21 cellular contexts compared by ENCODE assay signal in the genomic region with DNA sequence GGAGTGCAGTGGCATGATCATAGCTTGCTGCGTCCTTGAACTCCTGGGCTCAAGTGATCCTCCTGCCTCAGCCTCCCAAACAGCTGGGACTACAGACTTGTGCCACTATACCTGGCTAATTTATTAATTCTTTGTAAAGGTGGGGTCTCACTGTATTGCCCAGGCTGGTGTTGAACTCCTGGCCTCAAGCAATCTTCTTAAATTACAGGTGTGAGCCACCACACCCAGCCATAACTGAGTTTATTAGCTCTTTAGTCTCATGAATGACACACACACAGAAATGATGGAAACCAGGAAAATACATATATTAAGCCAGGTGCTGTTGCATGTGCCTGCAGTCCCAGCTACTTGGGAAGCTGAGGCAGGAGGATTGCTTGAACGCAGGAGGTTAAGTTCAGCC. TPM values are rescaled to one million over a fixed set of nuclear protein-coding genes. Genes with fewer than 3 reads are reported as not detected.
A peak's percentile ranks its signal among the peaks of the same experiment; 100 is the strongest.
DNase-seq lines count a peak whose midpoint lies in the region; ATAC-seq, FAIRE-seq and TF ChIP-seq lines count a peak whose summit lies in the region.
"Had no signal": no experiment of that assay in that cellular context is flagged by ENCODE, and none has a peak within 500 bp of the region (broad histone marks: within the 10 kb centered on the region; RNA-seq: fewer than 3 reads in every experiment).

No MANE protein-coding gene starts in this region.

- H3K9me3 ChIP-seq in HepG2 (ENCODE audit: low read length) = no peaks in the 10 kb centered on the region
- no peaks in the 10 kb centered on the region for H3K9me3 ChIP-seq in right lobe of liver
- H3K9me3 ChIP-seq in small intestine (ENCODE audit: control insufficient read depth, low read depth) = no peaks in the 10 kb centered on the region
- H3K9me3 ChIP-seq: A549; BLaER1 treated with 17β-estradiol and CSF1 and Interleukin-3, amounts not matched to agents 10 nM and 100 nM; Caco-2 had no signal

- no peak overlapping the region for H3K27ac Mint-ChIP-seq in activated T-helper 17 cell treated with anti-CD3 and anti-CD28 coated beads, Interleukin-2, amount 50 U/mL, for 72 hours
- H3K27ac Mint-ChIP-seq: B cell; CD4-positive, alpha-beta T cell; CD8-positive, alpha-beta T cell had no signal

- H3K36me3 ChIP-seq in HepG2 (replicated peaks in 1 of 2; ENCODE audit: control insufficient read depth in 1 of 2, insufficient read depth in 2 of 2, low read length in 2 of 2) = peaks cover 0 to 1% of the 10 kb centered on the region in 2 experiments; a peak in 1 of 5 replicates
- peaks cover 0 to 4% (median 0%) of the 10 kb centered on the region in 4 donors for H3K36me3 ChIP-seq in right lobe of liver
- H3K36me3 ChIP-seq in small intestine (ENCODE audit: control insufficient read depth in 2 of 2, insufficient read depth in 2 of 2, low read length in 2 of 2) = peaks cover 0 to 1% of the 10 kb centered on the region in 2 donors

- no peak for TF ChIP-seq POLR2A in HepG2 (IDR thresholded peaks at IDR 0.05; ENCODE audit: insufficient read depth in 1 of 2, low read depth in 2 of 2, low read length in 2 of 2)
- TF ChIP-seq POLR2A in right lobe of liver (IDR thresholded peaks at IDR 0.05) = no peak

- in situ Hi-C loops in HepG2 (cut with HindIII; ENCODE audit: extremely low pct_ligation_motif_present, low pct_unique_long_range_greater_than_20kb) = loop anchor here (5.0 kb wide), 1 partner anchor 64 kb away; no protein-coding TSS in a partner anchor

- H3K4me1 Mint-ChIP-seq in activated T-helper 17 cell treated with anti-CD3 and anti-CD28 coated beads, Interleukin-2, amount 50 U/mL, for 72 hours = no peaks in the 10 kb centered on the region
- H3K4me1 Mint-ChIP-seq: B cell had no signal

- intact Hi-C loops in HepG2 (cut with micrococcal nuclease; ENCODE audit: unreplicated experiment) (no loop called here), right lobe of liver (cut with DNase I) (no loop called here), left colon (cut with DNase I, micrococcal nuclease) (no loop called here)

- no peak for TF ChIP-seq RAD21 in HepG2 (CRISPR knock-in tag; IDR thresholded peaks at IDR 0.05)

- H2AFZ ChIP-seq in HepG2 (ENCODE audit: low read length) = no peak overlapping the region

- CTCF ChIA-PET in HepG2 (lab: Yijun Ruan, JAX; ENCODE audit: low intra/inter-chr PET ratio, low total read pairs) = no interaction called here

- H3K27ac ChIP-seq in HepG2 (ENCODE audit: extremely low read length, insufficient read depth, low read length) = no peak overlapping the region
- H3K27ac ChIP-seq in right lobe of liver = no peak overlapping the region
- no peak overlapping the region for H3K27ac ChIP-seq in small intestine (ENCODE audit: low read depth in 1 of 2, low read length in 1 of 2)
- H3K27ac ChIP-seq: 22Rv1; A549; BLaER1 treated with 17β-estradiol and CSF1 and Interleukin-3, amounts not matched to agents 10 nM and 100 nM; C4-2B had no signal

- no peak for DNase-seq in HepG2 (ENCODE audit: low spot score)
- no peak for DNase-seq in right lobe of liver
- peak in 1 of 2 donors; percentile 18 for DNase-seq in left colon
- peak; percentile 18 for DNase-seq in small intestine
- no peak for DNase-seq in activated CD8-positive, alpha-beta memory T cell treated with anti-CD3 and anti-CD28 coated beads, Interleukin-2, amount 50 U/mL, for 48 hours
- DNase-seq: AML-193; Caco-2; Calu3; CD4-positive, alpha-beta T cell; CD8-positive, alpha-beta T cell; DMS79 treated with DMSO at 0.1 percent for 48 hours; GF-D8 had no signal

- peaks cover 62% of the 10 kb centered on the region for H3K36me3 Mint-ChIP-seq in activated T-helper 17 cell treated with anti-CD3 and anti-CD28 coated beads, Interleukin-2, amount 50 U/mL, for 72 hours (ENCODE audit: low read depth)

- no peak overlapping the region for H3K4me3 ChIP-seq in HepG2 (replicated peaks in 1 of 3; ENCODE audit: insufficient read depth in 1 of 3, low read depth in 2 of 3, low read length in 3 of 3)
- no peak overlapping the region for H3K4me3 ChIP-seq in right lobe of liver
- H3K4me3 ChIP-seq in small intestine (ENCODE audit: low read depth in 1 of 2, low read length in 2 of 2) = no peak overlapping the region
- H3K4me3 ChIP-seq: A549; BLaER1 treated with 17β-estradiol and CSF1 and Interleukin-3, amounts not matched to agents 10 nM and 100 nM had no signal

- H4K20me1 ChIP-seq in HepG2 (ENCODE audit: insufficient read depth, low read length) = no peaks in the 10 kb centered on the region
- H4K20me1 ChIP-seq: BLaER1 treated with 17β-estradiol and CSF1 and Interleukin-3, amounts not matched to agents 10 nM and 100 nM had no signal

- H3K9me3 Mint-ChIP-seq in activated T-helper 17 cell treated with anti-CD3 and anti-CD28 coated beads, Interleukin-2, amount 50 U/mL, for 72 hours = no peaks in the 10 kb centered on the region
- H3K9me3 Mint-ChIP-seq: CD4-positive, alpha-beta T cell; CD8-positive, alpha-beta T cell had no signal

- H3K4me2 ChIP-seq in HepG2 (ENCODE audit: low read depth, low read length) = no peak overlapping the region
- H3K4me2 ChIP-seq: A549; BLaER1 treated with 17β-estradiol and CSF1 and Interleukin-3, amounts not matched to agents 10 nM and 100 nM had no signal

- FAIRE-seq in HepG2 (lab: Jason Lieb, UNC) = no peak
- no peak for FAIRE-seq in small intestine (lab: Jason Lieb, UNC)
- FAIRE-seq: A549, D721Med, GM12891, GM19239 had no signal

- H3K27me3 ChIP-seq in HepG2 (ENCODE audit: control insufficient read depth in 1 of 2, insufficient read depth in 2 of 2, low read length in 2 of 2) = no peaks in the 10 kb centered on the region
- no peaks in the 10 kb centered on the region for H3K27me3 ChIP-seq in right lobe of liver
- no peaks in the 10 kb centered on the region for H3K27me3 ChIP-seq in small intestine (ENCODE audit: control insufficient read depth in 2 of 2, insufficient read depth in 2 of 2, low read length in 2 of 2)
- H3K27me3 ChIP-seq: BLaER1 treated with 17β-estradiol and CSF1 and Interleukin-3, amounts not matched to agents 10 nM and 100 nM had no signal

- no TSS peak for BruUV-seq in HepG2 (replicated peaks; lab: Mats Ljungman, UMichigan)

- TF ChIP-seq CTCF in HepG2 (CRISPR knock-in tag; IDR thresholded peaks at IDR 0.05) (no peak), right lobe of liver (IDR thresholded peaks at IDR 0.05) (no peak)

- no peak for TF ChIP-seq EP300 in HepG2 (IDR thresholded peaks at IDR 0.05; ENCODE audit: low read depth in 2 of 2, low read length in 2 of 2)
- no peak for TF ChIP-seq EP300 in HepG2 (CRISPR knock-in tag; IDR thresholded peaks at IDR 0.05; ENCODE audit: borderline replicate concordance)

- ATAC-seq in HepG2 = no peak
- no peak for ATAC-seq in right lobe of liver
- peak; percentile 97 for ATAC-seq in left colon
- no peak for ATAC-seq in activated T-helper 17 cell treated with anti-CD3 and anti-CD28 coated beads, Interleukin-2, amount 50 U/mL, for 72 hours (replicated peaks)
- ATAC-seq: A549; CD8-positive, alpha-beta T cell had no signal

- H3K79me2 ChIP-seq in HepG2 (ENCODE audit: insufficient read depth, low read length) = no peaks in the 10 kb centered on the region

- H3K4me1 ChIP-seq in HepG2 (ENCODE audit: insufficient read depth, low read length) (no peaks in the 10 kb centered on the region; the same call in 1 of the 2 replicates), right lobe of liver (no peaks in the 10 kb centered on the region), small intestine (ENCODE audit: control insufficient read depth in 2 of 2, insufficient read depth in 1 of 2, low read depth in 1 of 2, low read length in 1 of 2) (no peaks in the 10 kb centered on the region)
- H3K4me1 ChIP-seq: A549; BLaER1 treated with 17β-estradiol and CSF1 and Interleukin-3, amounts not matched to agents 10 nM and 100 nM; Caco-2 had no signal

- H3K9ac ChIP-seq in HepG2 (ENCODE audit: insufficient read depth, low read depth, low read length) = no peak overlapping the region
- H3K9ac ChIP-seq: BLaER1 treated with 17β-estradiol and CSF1 and Interleukin-3, amounts not matched to agents 10 nM and 100 nM had no signal

- WGBS in HepG2 (ENCODE audit: low lambda C conversion rate) = 97% methylated on average over 2 of the region's 2 CpGs
- 94% methylated on average over 2 of the region's 2 CpGs for WGBS in right lobe of liver (ENCODE audit: insufficient coverage, low coverage, low lambda C conversion rate, missing lambda C conversion rate)
- WGBS in small intestine, 3 donors = 93 to 99% (median 98%) methylated on average over 2 of the region's 2 CpGs

- POLR2A ChIA-PET in HepG2 (lab: Yijun Ruan, JAX) = no interaction called here

- H3K4me3 Mint-ChIP-seq in activated T-helper 17 cell treated with anti-CD3 and anti-CD28 coated beads, Interleukin-2, amount 50 U/mL, for 72 hours = no peak overlapping the region
- H3K4me3 Mint-ChIP-seq: B cell; CD4-positive, alpha-beta T cell; CD8-positive, alpha-beta T cell had no signal

- H3K27me3 Mint-ChIP-seq in activated T-helper 17 cell treated with anti-CD3 and anti-CD28 coated beads, Interleukin-2, amount 50 U/mL, for 72 hours = no peaks in the 10 kb centered on the region
- H3K27me3 Mint-ChIP-seq: B cell; CD4-positive, alpha-beta T cell had no signal

RNA-seq across cellular contexts. Expression of a gene that starts 33.1 kb away (rescaled TPM):
- 47.7 and 121 TPM in 2 replicates for total RNA-seq in HepG2 (2016; rRNA removed; fragmentation: Illumina TruSeq; extraction: Trizol)
- 14.4 and 17.3 TPM in 2 replicates for total RNA-seq in HepG2 (2016; cell fraction: cytosol; rRNA removed; fragmentation: Illumina TruSeq; extraction: Trizol; ENCODE audit: low read depth)
- total RNA-seq in HepG2 (2016; cell fraction: insoluble cytoplasmic fraction; rRNA removed; fragmentation: Illumina TruSeq; extraction: Trizol) = 41.5 and 129 TPM in 2 replicates
- 23.0 and 30.9 TPM in 2 replicates for total RNA-seq in HepG2 (2016; cell fraction: membrane; rRNA removed; fragmentation: Illumina TruSeq; extraction: Trizol)
- 246 and 252 TPM in 2 replicates for total RNA-seq in HepG2 (2016; cell fraction: nucleus; rRNA removed; fragmentation: Illumina TruSeq; extraction: Trizol)
- 31.4 and 34.0 TPM in 2 replicates for polyA plus RNA-seq in HepG2 (2011; rRNA removed)
- polyA plus RNA-seq in HepG2 (2011; cell fraction: cytosol; rRNA removed) = 9.1 and 11.5 TPM in 2 replicates
- polyA plus RNA-seq in HepG2 (2011; cell fraction: nucleus; rRNA removed) = 216 and 237 TPM in 2 replicates
- polyA plus RNA-seq in HepG2 (2012) = 50.1 and 98.6 TPM in 2 replicates
- polyA plus RNA-seq in HepG2 (2016; cell fraction: cytosol; fragmentation: Illumina TruSeq; extraction: Trizol; ENCODE audit: low read depth) = 1.3 and 1.8 TPM in 2 replicates
- polyA plus RNA-seq in HepG2 (2016; cell fraction: insoluble cytoplasmic fraction; fragmentation: Illumina TruSeq; extraction: Trizol; ENCODE audit: low read depth) = 21.5 and 26.6 TPM in 2 replicates
- 4.6 TPM in 2 replicates for polyA plus RNA-seq in HepG2 (2016; cell fraction: membrane; fragmentation: Illumina TruSeq; extraction: Trizol; ENCODE audit: low read depth)
- polyA plus RNA-seq in HepG2 (2016; cell fraction: nucleus; fragmentation: Illumina TruSeq; extraction: Trizol; ENCODE audit: insufficient read depth, low read depth) = 237 TPM in 2 replicates
- 45.7 and 74.9 TPM in 2 replicates for polyA minus RNA-seq in HepG2 (2011; rRNA and poly(A)+ RNA removed; ENCODE audit: low replicate concordance)
- 28.7 and 31.4 TPM in 2 replicates for polyA minus RNA-seq in HepG2 (2011; cell fraction: cytosol; rRNA and poly(A)+ RNA removed)
- 322 and 350 TPM in 2 replicates for polyA minus RNA-seq in HepG2 (2011; cell fraction: nucleus; rRNA and poly(A)+ RNA removed)
- total RNA-seq in right lobe of liver = 10 to 100 TPM; 42.3 to 60.2 (median 51.1) TPM
- 100 to 1,000 TPM; 169 to 239 TPM for total RNA-seq in left colon
- polyA plus RNA-seq in small intestine = 10 to 100 TPM; 31.0 to 88.4 (median 80.3) TPM
- 10 to 100 TPM in 1 of 2 donors, 1 to 10 TPM in 1; 6.5 to 21.1 TPM for total RNA-seq in activated T-helper 17 cell treated with anti-CD3 and anti-CD28 coated beads, Interleukin-2, amount 50 U/mL, for 72 hours

RNA-seq across cellular contexts. Expression of a gene that starts 53.4 kb away (rescaled TPM):
- 93.3 and 123 TPM in 2 replicates for total RNA-seq in HepG2 (2016; rRNA removed; fragmentation: Illumina TruSeq; extraction: Trizol)
- 82.5 and 87.8 TPM in 2 replicates for total RNA-seq in HepG2 (2016; cell fraction: cytosol; rRNA removed; fragmentation: Illumina TruSeq; extraction: Trizol; ENCODE audit: low read depth)
- total RNA-seq in HepG2 (2016; cell fraction: insoluble cytoplasmic fraction; rRNA removed; fragmentation: Illumina TruSeq; extraction: Trizol) = 92.3 and 138 TPM in 2 replicates
- total RNA-seq in HepG2 (2016; cell fraction: membrane; rRNA removed; fragmentation: Illumina TruSeq; extraction: Trizol) = 68.3 and 73.9 TPM in 2 replicates
- 37.1 and 40.3 TPM in 2 replicates for total RNA-seq in HepG2 (2016; cell fraction: nucleus; rRNA removed; fragmentation: Illumina TruSeq; extraction: Trizol)
- polyA plus RNA-seq in HepG2 (2011; rRNA removed) = 31.1 and 36.2 TPM in 2 replicates
- 15.7 and 23.5 TPM in 2 replicates for polyA plus RNA-seq in HepG2 (2011; cell fraction: cytosol; rRNA removed)
- polyA plus RNA-seq in HepG2 (2011; cell fraction: nucleus; rRNA removed) = 4.5 and 6.3 TPM in 2 replicates
- polyA plus RNA-seq in HepG2 (2012) = 33.4 and 35.9 TPM in 2 replicates
- polyA plus RNA-seq in HepG2 (2016; cell fraction: cytosol; fragmentation: Illumina TruSeq; extraction: Trizol; ENCODE audit: low read depth) = 60.9 and 71.4 TPM in 2 replicates
- 138 and 144 TPM in 2 replicates for polyA plus RNA-seq in HepG2 (2016; cell fraction: insoluble cytoplasmic fraction; fragmentation: Illumina TruSeq; extraction: Trizol; ENCODE audit: low read depth)
- polyA plus RNA-seq in HepG2 (2016; cell fraction: membrane; fragmentation: Illumina TruSeq; extraction: Trizol; ENCODE audit: low read depth) = 57.9 and 64.7 TPM in 2 replicates
- 53.6 and 63.6 TPM in 2 replicates for polyA plus RNA-seq in HepG2 (2016; cell fraction: nucleus; fragmentation: Illumina TruSeq; extraction: Trizol; ENCODE audit: insufficient read depth, low read depth)
- polyA minus RNA-seq in HepG2 (2011; rRNA and poly(A)+ RNA removed; ENCODE audit: low replicate concordance) = 2.7 and 5.8 TPM in 2 replicates
- 10.5 and 16.3 TPM in 2 replicates for polyA minus RNA-seq in HepG2 (2011; cell fraction: cytosol; rRNA and poly(A)+ RNA removed)
- polyA minus RNA-seq in HepG2 (2011; cell fraction: nucleus; rRNA and poly(A)+ RNA removed) = 10.6 and 12.6 TPM in 2 replicates
- 10 to 100 TPM; 14.8 to 33.9 (median 21.9) TPM for total RNA-seq in right lobe of liver
- 10 to 100 TPM; 40.8 to 43.6 TPM for total RNA-seq in left colon
- polyA plus RNA-seq in small intestine = 10 to 100 TPM; 34.9 to 63.2 (median 48.8) TPM
- total RNA-seq in activated T-helper 17 cell treated with anti-CD3 and anti-CD28 coated beads, Interleukin-2, amount 50 U/mL, for 72 hours = 10 to 100 TPM; 31.4 to 61.2 TPM
